22 cellular contexts compared by ENCODE assay signal in genomic region chr10:62710182-62710581, GRCh38.
DNase-seq lines count a peak whose midpoint lies in the region; ATAC-seq, FAIRE-seq and TF ChIP-seq lines count a peak whose summit lies in the region.
"Had no signal": no experiment of that assay in that cellular context is flagged by ENCODE, and none has a peak within 500 bp of the region (broad histone marks: within the 10 kb centered on the region; RNA-seq: fewer than 3 reads in every experiment).

No MANE protein-coding gene starts in this region.

- H3K9me3 ChIP-seq in endodermal cell (ENCODE audit: control insufficient read depth, low read length) (no peaks in the 10 kb centered on the region), left lung (peaks cover 0 to 3% of the 10 kb centered on the region in 2 donors)
- H3K9me3 ChIP-seq: Caco-2 had no signal

- POLR2A ChIA-PET in activated B cell treated with CpG ODN at 0.5 μM for 24 hours (lab: Charles Lee), result interaction anchor here (1.4 kb wide), 1 partner anchor 26 kb away, joined by 4 read pairs; no protein-coding TSS in a partner anchor

- no peak overlapping the region for H3K4me3 ChIP-seq in endodermal cell (ENCODE audit: low read length)
- H3K4me3 ChIP-seq in left lung, result no peak overlapping the region

- CTCF ChIA-PET in activated B cell treated with CpG ODN at 0.5 μM for 24 hours (lab: Charles Lee), result interaction anchor here (1.2 kb wide), 1 partner anchor 25 kb away, joined by 3 read pairs; no protein-coding TSS in a partner anchor

- in situ Hi-C loops in KBM-7 (cut with MboI; ENCODE audit: low pct_unique_long_range_greater_than_20kb, low sequenced_read_pairs), result no loop called here

- H3K4me3 Mint-ChIP-seq in activated B cell treated with CpG ODN at 0.5 μM for 24 hours (no peak overlapping the region), endodermal cell (no peak overlapping the region)
- H3K4me3 Mint-ChIP-seq: T-helper 17 cell had no signal

- peaks cover 37% of the 10 kb centered on the region for H3K4me1 Mint-ChIP-seq in activated B cell treated with CpG ODN at 0.5 μM for 24 hours
- H3K4me1 Mint-ChIP-seq in endodermal cell, result no peaks in the 10 kb centered on the region

- DNase-seq in KBM-7 (peak; percentile 35), activated B cell treated with CpG ODN at 0.5 μM for 24 hours (no peak), endodermal cell (no peak), HTR-8/SVneo (ENCODE audit: insufficient read length, low spot score) (no peak), NCI-H1694 (lab: John Stamatoyannopoulos, UW) (no peak), left lung (no peak)
- DNase-seq: activated CD8-positive, alpha-beta memory T cell treated with anti-CD3 and anti-CD28 coated beads, Interleukin-2, amount 50 U/mL, for 48 hours; activated naive CD4-positive, alpha-beta T cell; aorta; Caco-2; foreskin keratinocyte; GDM1; NCI-H2029 treated with DMSO at 0.1 percent for 48 hours; NCI-H526; stimulated activated naive CD4-positive, alpha-beta T cell; T-helper 17 cell had no signal

- no peaks in the 10 kb centered on the region for H3K36me3 Mint-ChIP-seq in activated B cell treated with CpG ODN at 0.5 μM for 24 hours (ENCODE audit: low read depth)
- no peaks in the 10 kb centered on the region for H3K36me3 Mint-ChIP-seq in endodermal cell (ENCODE audit: low read depth)

- no peak overlapping the region for H3K9ac ChIP-seq in endodermal cell (ENCODE audit: extremely low read depth, low read length, poor library complexity, severe bottlenecking)
- H3K9ac ChIP-seq: parathyroid adenoma had no signal

- WGBS in endodermal cell (ENCODE audit: insufficient coverage in 1 of 2, insufficient read length in 1 of 2), 2 experiments, result 89 to 100% methylated on average over 3 to 4 of the region's 4 CpGs

- H3K27ac Mint-ChIP-seq in activated B cell treated with CpG ODN at 0.5 μM for 24 hours (no peak overlapping the region), endodermal cell (no peak overlapping the region)
- H3K27ac Mint-ChIP-seq: T-helper 17 cell had no signal

- H3K9me3 Mint-ChIP-seq in activated B cell treated with CpG ODN at 0.5 μM for 24 hours, result peaks cover 5% of the 10 kb centered on the region
- H3K9me3 Mint-ChIP-seq in endodermal cell, result peaks cover 2% of the 10 kb centered on the region

- H3K27me3 ChIP-seq in endodermal cell (ENCODE audit: control insufficient read depth, insufficient read depth, low read length, poor library complexity, severe bottlenecking) (no peaks in the 10 kb centered on the region), left lung (no peaks in the 10 kb centered on the region)

- H3K36me3 ChIP-seq in endodermal cell (ENCODE audit: control insufficient read depth, insufficient read depth, low read length) (no peaks in the 10 kb centered on the region), left lung (no peaks in the 10 kb centered on the region)

- TF ChIP-seq CTCF in activated B cell treated with CpG ODN at 0.5 μM for 24 hours (IDR thresholded peaks at IDR 0.05), result no peak
- no peak for TF ChIP-seq CTCF in endodermal cell (conservative IDR thresholded peaks at IDR 0.05)
- TF ChIP-seq CTCF in left lung (IDR thresholded peaks at IDR 0.05), result no peak

- H3K27ac ChIP-seq in endodermal cell (ENCODE audit: low read depth, low read length) (no peak overlapping the region), left lung (peak overlapping the region in 1 of 2 donors; percentile 4)
- H3K27ac ChIP-seq: foreskin keratinocyte, parathyroid adenoma had no signal

- intact Hi-C loops in activated B cell treated with CpG ODN at 0.5 μM for 24 hours (cut with micrococcal nuclease) (no loop called here), left lung (cut with DNase I) (no loop called here)

- H3K4me1 ChIP-seq in endodermal cell (ENCODE audit: control insufficient read depth, insufficient read depth, low read length) (no peaks in the 10 kb centered on the region), left lung (peaks cover 0 to 13% of the 10 kb centered on the region in 2 donors)
- H3K4me1 ChIP-seq: Caco-2, foreskin keratinocyte, parathyroid adenoma had no signal

- ATAC-seq in GM18517 (IDR thresholded peaks at IDR 0.05; ENCODE audit: unreplicated experiment), result peak; percentile 42
- peak; percentile 52 for ATAC-seq in GM21619 (IDR thresholded peaks at IDR 0.05; ENCODE audit: unreplicated experiment)
- ATAC-seq in activated B cell treated with CpG ODN at 0.5 μM for 24 hours (ENCODE audit: low read depth), result peak; percentile 42
- ATAC-seq in left lung, result no peak
- ATAC-seq: activated CD4-positive, CD25-positive, alpha-beta regulatory T cell treated with anti-CD3 and anti-CD28 coated beads, Interleukin-2, amount 50 U/mL, for 24 hours; foreskin keratinocyte; left lobe of liver; T-helper 17 cell had no signal

- no peaks in the 10 kb centered on the region for H3K27me3 Mint-ChIP-seq in activated B cell treated with CpG ODN at 0.5 μM for 24 hours
- no peaks in the 10 kb centered on the region for H3K27me3 Mint-ChIP-seq in endodermal cell (ENCODE audit: insufficient read depth)
- H3K27me3 Mint-ChIP-seq: T-helper 17 cell had no signal

- FAIRE-seq in HTR-8/SVneo (lab: Jason Lieb, UNC), result no peak
- FAIRE-seq: endothelial cell of umbilical vein had no signal
